ENCODE assay signal across 8 cellular contexts in the genomic region with DNA sequence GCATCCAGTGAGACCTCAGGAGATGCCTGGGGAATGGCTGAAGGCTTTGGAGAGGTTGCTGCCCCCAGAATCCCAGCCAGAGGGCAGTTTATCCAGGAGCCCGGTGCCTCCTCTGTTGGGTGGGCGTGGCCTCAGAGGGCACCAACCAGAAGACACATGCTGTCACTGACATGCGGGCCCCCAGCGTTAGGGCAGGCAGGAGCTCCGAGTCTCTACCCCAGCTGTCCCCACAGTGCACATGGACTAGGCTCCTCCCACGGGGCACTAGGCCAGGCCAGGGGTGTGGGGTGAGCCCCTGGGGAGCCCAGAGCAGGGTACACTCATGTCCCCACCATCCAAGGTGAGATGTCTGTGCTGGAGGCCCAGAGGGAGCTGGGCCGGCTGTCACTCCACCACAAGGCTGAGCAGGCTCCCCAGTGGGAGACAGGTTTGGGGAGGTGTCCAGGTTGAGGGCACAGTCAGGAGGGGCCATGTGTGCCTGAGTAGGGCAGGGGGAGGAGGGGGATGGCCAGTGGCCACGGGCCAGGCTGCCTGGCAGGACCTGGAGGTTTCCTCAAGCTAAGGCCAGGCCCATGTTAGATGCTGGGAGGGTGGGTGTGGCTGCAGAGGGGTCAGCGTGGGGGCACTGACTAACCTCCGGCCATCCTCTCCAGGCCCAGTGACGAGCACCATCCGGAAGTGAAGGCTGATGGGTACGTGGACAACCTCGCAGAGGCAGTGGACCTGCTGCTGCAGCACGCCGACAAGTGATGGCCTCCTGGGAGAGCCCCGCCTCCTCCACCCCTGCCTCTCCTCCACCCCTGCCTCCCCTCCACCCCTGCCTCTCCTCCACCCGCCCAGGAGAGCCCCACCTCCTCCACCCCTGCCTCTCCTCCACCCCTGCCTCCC.
DNase-seq lines count a peak whose midpoint lies in the region; ATAC-seq and TF ChIP-seq lines count a peak whose summit lies in the region.

No MANE protein-coding gene starts in this region.

- H3K4me1 ChIP-seq in GM23248 (ENCODE audit: insufficient read depth) (no peaks in the 10 kb centered on the region), esophagus muscularis mucosa (peaks cover 12 to 33% (median 27%) of the 10 kb centered on the region in 4 donors), sigmoid colon (peaks cover 0 to 28% (median 21%) of the 10 kb centered on the region in 4 donors)

- H3K4me3 Mint-ChIP-seq in activated T-helper 1 cell treated with anti-CD3 and anti-CD28 coated beads, Interleukin-12 subunit alpha, Interleukin-12 subunit beta, Interleukin-2, Interleukin-4 antibody, amounts not matched to agents 30 ng/mL and 10 ng/mL and 1 ng/mL, durations not matched to agents 14 hours and 24 hours and 36 hours, result no peak overlapping the region
- H3K4me3 Mint-ChIP-seq in type B pancreatic cell, result no peak overlapping the region

- no peak for TF ChIP-seq CTCF in RWPE1 (conservative IDR thresholded peaks at IDR 0.05; ENCODE audit: low read depth)
- no peak for TF ChIP-seq CTCF in esophagus muscularis mucosa (IDR thresholded peaks at IDR 0.05)
- no peak for TF ChIP-seq CTCF in sigmoid colon (IDR thresholded peaks at IDR 0.05)
- no peak for TF ChIP-seq CTCF in type B pancreatic cell (conservative IDR thresholded peaks at IDR 0.05)

- peaks cover 2% of the 10 kb centered on the region for H3K27me3 Mint-ChIP-seq in activated T-helper 1 cell treated with anti-CD3 and anti-CD28 coated beads, Interleukin-12 subunit alpha, Interleukin-12 subunit beta, Interleukin-2, Interleukin-4 antibody, amounts not matched to agents 30 ng/mL and 10 ng/mL and 1 ng/mL, durations not matched to agents 14 hours and 24 hours and 36 hours (ENCODE audit: insufficient read depth)
- H3K27me3 Mint-ChIP-seq in type B pancreatic cell, result no peaks in the 10 kb centered on the region

- TF ChIP-seq EP300 in esophagus muscularis mucosa (IDR thresholded peaks at IDR 0.05) (no peak), sigmoid colon (IDR thresholded peaks at IDR 0.05) (no peak)

- H3K9me3 Mint-ChIP-seq in activated T-helper 1 cell treated with anti-CD3 and anti-CD28 coated beads, Interleukin-12 subunit alpha, Interleukin-12 subunit beta, Interleukin-2, Interleukin-4 antibody, amounts not matched to agents 30 ng/mL and 10 ng/mL and 1 ng/mL, durations not matched to agents 14 hours and 24 hours and 36 hours, result no peaks in the 10 kb centered on the region
- H3K9me3 Mint-ChIP-seq in type B pancreatic cell, result no peaks in the 10 kb centered on the region

- H3K27ac ChIP-seq in GM23248 (no peak overlapping the region), RWPE1 (peak overlapping the region; percentile 48), esophagus muscularis mucosa (replicated peaks in 1 of 4) (peak overlapping the region in 3 of 4 donors; percentile 5 to 38 (median 13)), sigmoid colon (peak overlapping the region; percentile 20 to 59 (median 42))

- H3K27me3 ChIP-seq in GM23248 (replicated peaks; ENCODE audit: insufficient read depth), result no peaks in the 10 kb centered on the region
- H3K27me3 ChIP-seq in esophagus muscularis mucosa, result no peaks in the 10 kb centered on the region
- H3K27me3 ChIP-seq in sigmoid colon, result no peaks in the 10 kb centered on the region

- H3K4me2 ChIP-seq in GM23248 (ENCODE audit: unreplicated experiment), result no peak overlapping the region

- H4K20me1 ChIP-seq in GM23248 (ENCODE audit: insufficient read depth), result no peaks in the 10 kb centered on the region; the same call in 1 of the 2 replicates

- ATAC-seq in GM18519 (IDR thresholded peaks at IDR 0.05; ENCODE audit: low FRiP score, unreplicated experiment), result no peak

- H3K4me3 ChIP-seq in GM23248 (no peak overlapping the region), esophagus muscularis mucosa (no peak overlapping the region), sigmoid colon (no peak overlapping the region)

- no peaks in the 10 kb centered on the region for H3F3A ChIP-seq in GM23248 (ENCODE audit: insufficient read depth)

- no peaks in the 10 kb centered on the region for H3K36me3 ChIP-seq in GM23248 (ENCODE audit: low read depth)
- peaks cover 0 to 20% (median 16%) of the 10 kb centered on the region in 4 donors for H3K36me3 ChIP-seq in esophagus muscularis mucosa
- peaks cover 0 to 16% (median 0%) of the 10 kb centered on the region in 4 donors for H3K36me3 ChIP-seq in sigmoid colon

- intact Hi-C loops in esophagus muscularis mucosa (cut with DNase I), result no loop called here
- intact Hi-C loops in sigmoid colon (cut with DNase I), result no loop called here
- intact Hi-C loops in activated T-helper 1 cell treated with anti-CD3 and anti-CD28 coated beads, Interleukin-12 subunit alpha, Interleukin-12 subunit beta, Interleukin-2, Interleukin-4 antibody, amounts not matched to agents 30 ng/mL and 10 ng/mL and 1 ng/mL, durations not matched to agents 14 hours and 24 hours and 36 hours (cut with micrococcal nuclease), result no loop called here

- no peak overlapping the region for H2AFZ ChIP-seq in GM23248

- peak; percentile 45 for DNase-seq in GM23248
- no peak for DNase-seq in RWPE1 (ENCODE audit: low spot score)
- DNase-seq in esophagus muscularis mucosa (ENCODE audit: extremely low spot score), result no peak
- DNase-seq in sigmoid colon, result no peak
- DNase-seq in activated T-helper 1 cell treated with anti-CD3 and anti-CD28 coated beads, Interleukin-12 subunit alpha, Interleukin-12 subunit beta, Interleukin-2, Interleukin-4 antibody, amounts not matched to agents 30 ng/mL and 10 ng/mL and 1 ng/mL, durations not matched to agents 14 hours and 24 hours and 36 hours (ENCODE audit: low spot score), result no peak
- DNase-seq in putamen (ENCODE audit: low spot score), result no peak
- DNase-seq in type B pancreatic cell (ENCODE audit: extremely low spot score, unreplicated experiment), result no peak

- H3K9ac ChIP-seq in GM23248, result no peak overlapping the region

- TF ChIP-seq POLR2A in esophagus muscularis mucosa (IDR thresholded peaks at IDR 0.05; ENCODE audit: low read depth) (no peak), sigmoid colon (IDR thresholded peaks at IDR 0.05) (no peak)

- CTCF ChIA-PET in RWPE1 (lab: Yijun Ruan, JAX), result interaction anchor here (0.5 to 1.0 kb wide), 3 partner anchors 23 to 138 kb away, joined by 3 to 4 read pairs (median 3); no protein-coding TSS in a partner anchor

- H3K9me3 ChIP-seq in GM23248 (ENCODE audit: low read depth) (no peaks in the 10 kb centered on the region), esophagus muscularis mucosa (no peaks in the 10 kb centered on the region), sigmoid colon (no peaks in the 10 kb centered on the region)

- POLR2A ChIA-PET in RWPE1 (lab: Yijun Ruan, JAX; ENCODE audit: low non-redundant PET), result no interaction called here

- H3K79me2 ChIP-seq in GM23248 (ENCODE audit: insufficient read depth), result no peaks in the 10 kb centered on the region

- no peaks in the 10 kb centered on the region for H3K9me2 ChIP-seq in GM23248 (ENCODE audit: insufficient read depth)

- WGBS in GM23248 (ENCODE audit: low coverage in 1 of 2, low lambda C conversion rate in 2 of 2, missing lambda C conversion rate in 2 of 2), 2 experiments, result 67 to 75% methylated on average over 9 to 18 of the region's 18 CpGs
- 61% methylated on average over 17 of the region's 18 CpGs for WGBS in esophagus muscularis mucosa
- 56 to 68% methylated on average over 18 of the region's 18 CpGs for WGBS in sigmoid colon, 2 donors

- in situ Hi-C loops in GM23248 (cut with MboI), result no loop called here

- H3K27ac Mint-ChIP-seq in activated T-helper 1 cell treated with anti-CD3 and anti-CD28 coated beads, Interleukin-12 subunit alpha, Interleukin-12 subunit beta, Interleukin-2, Interleukin-4 antibody, amounts not matched to agents 30 ng/mL and 10 ng/mL and 1 ng/mL, durations not matched to agents 14 hours and 24 hours and 36 hours, result no peak overlapping the region
- H3K27ac Mint-ChIP-seq in type B pancreatic cell, result no peak overlapping the region

- H3K4me1 Mint-ChIP-seq in activated T-helper 1 cell treated with anti-CD3 and anti-CD28 coated beads, Interleukin-12 subunit alpha, Interleukin-12 subunit beta, Interleukin-2, Interleukin-4 antibody, amounts not matched to agents 30 ng/mL and 10 ng/mL and 1 ng/mL, durations not matched to agents 14 hours and 24 hours and 36 hours (ENCODE audit: low read depth), result peaks cover 36% of the 10 kb centered on the region
- peaks cover 3% of the 10 kb centered on the region for H3K4me1 Mint-ChIP-seq in type B pancreatic cell (ENCODE audit: unreplicated experiment)

- peaks cover 5% of the 10 kb centered on the region for H3K36me3 Mint-ChIP-seq in activated T-helper 1 cell treated with anti-CD3 and anti-CD28 coated beads, Interleukin-12 subunit alpha, Interleukin-12 subunit beta, Interleukin-2, Interleukin-4 antibody, amounts not matched to agents 30 ng/mL and 10 ng/mL and 1 ng/mL, durations not matched to agents 14 hours and 24 hours and 36 hours (ENCODE audit: low read depth)
- H3K36me3 Mint-ChIP-seq in type B pancreatic cell, result no peaks in the 10 kb centered on the region
